In the genomic region with DNA sequence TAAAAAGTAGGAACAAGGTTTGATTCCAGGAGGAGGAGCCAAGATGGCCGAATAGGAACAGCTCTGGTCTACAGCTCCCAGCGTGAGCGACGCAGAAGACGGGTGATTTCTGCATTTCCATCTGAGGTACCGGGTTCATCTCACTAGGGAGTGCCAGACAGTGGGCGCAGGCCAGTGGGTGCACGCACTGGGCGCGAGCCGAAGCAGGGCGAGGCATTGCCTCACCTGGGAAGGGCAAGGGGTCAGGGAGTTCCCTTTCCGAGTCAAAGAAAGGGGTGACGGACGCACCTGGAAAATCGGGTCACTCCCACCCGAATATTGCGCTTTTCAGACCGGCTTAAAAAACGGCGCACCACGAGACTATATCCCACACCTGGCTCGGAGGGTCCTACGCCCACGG, we compare ENCODE assay signal across 2 cellular contexts. TPM values are rescaled to one million over a fixed set of nuclear protein-coding genes. Genes with fewer than 3 reads are reported as not detected.
"Had no signal": no experiment of that assay in that cellular context is flagged by ENCODE, and none has a peak within 500 bp of the region (broad histone marks: within the 10 kb centered on the region; RNA-seq: fewer than 3 reads in every experiment).

No MANE protein-coding gene starts in this region.

RNA-seq across cellular contexts. Expression of a gene that starts 42.9 kb away (rescaled TPM):
- total RNA-seq: urinary bladder, vagina had no signal
